8 cellular contexts compared by ENCODE assay signal in the genomic region with DNA sequence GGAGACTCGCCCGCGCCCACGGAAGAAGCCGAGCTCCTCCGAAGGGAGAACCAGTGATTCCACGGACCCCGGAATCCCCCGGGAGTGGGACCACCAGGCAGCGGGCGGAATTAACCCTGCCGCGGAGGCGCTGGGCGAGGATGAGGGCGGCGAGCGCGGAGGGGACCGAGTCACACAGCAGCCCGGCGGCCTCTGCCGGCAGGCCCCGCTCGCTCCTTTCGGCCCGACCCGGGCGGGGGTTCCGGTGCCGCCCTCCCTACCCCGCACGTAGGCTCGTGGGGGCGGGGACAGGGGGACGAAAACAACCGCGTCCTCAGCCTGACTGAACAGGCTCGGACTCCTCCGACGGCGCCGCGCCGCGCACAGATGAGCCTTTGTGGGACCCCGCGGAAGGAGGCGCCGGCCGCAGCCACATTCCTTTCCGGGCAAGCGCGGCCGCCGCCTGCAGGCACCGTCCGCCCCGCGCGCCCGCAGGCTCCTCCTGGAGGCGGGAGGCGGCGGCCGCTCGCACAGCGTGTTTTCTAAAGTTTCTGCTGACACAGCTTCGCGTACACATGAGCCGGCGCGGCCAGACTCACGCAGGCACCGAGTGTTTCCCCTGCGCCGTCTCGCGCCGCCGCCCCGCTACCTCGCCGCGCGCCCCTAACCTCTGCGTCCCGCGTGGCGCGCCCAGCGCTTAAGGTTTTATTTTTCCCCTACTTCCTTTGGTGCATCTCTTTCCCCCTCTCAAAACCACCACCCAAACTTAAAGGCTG.
DNase-seq lines count a peak whose midpoint lies in the region; ATAC-seq, FAIRE-seq and TF ChIP-seq lines count a peak whose summit lies in the region.

No MANE protein-coding gene starts in this region.

- CTCF ChIA-PET in AG04450 (lab: Charles Lee): interaction anchor here (0.5 to 2.5 kb wide), 4 partner anchors 13 to 735 kb away, joined by 3 to 9 read pairs (median 3); no protein-coding TSS in a partner anchor
- CTCF ChIA-PET in WTC11 (lab: Charles Lee): interaction anchor here (0.9 to 1.0 kb wide), 3 partner anchors 24 to 101 kb away, joined by 3 to 4 read pairs (median 3); no protein-coding TSS in a partner anchor

- peaks cover 4% of the 10 kb centered on the region; the same call in 1 of the 2 replicates for H3K9me3 ChIP-seq in AG04450 (ENCODE audit: control insufficient read depth, insufficient read depth, low read length)

- peak; percentile 52 for ATAC-seq in GM18858 (IDR thresholded peaks at IDR 0.05; ENCODE audit: unreplicated experiment)
- peak; percentile 73 for ATAC-seq in HG03064 (IDR thresholded peaks at IDR 0.05; ENCODE audit: low read depth, unreplicated experiment)
- peak; percentile 87 for ATAC-seq in WTC11

- DNase-seq in AG04450 (ENCODE audit: low read depth, low spot score) (peak; percentile 59), NCI-H2171 (lab: John Stamatoyannopoulos, UW) (peak; percentile 79), WTC11 (ENCODE audit: low spot score) (peak; percentile 92), bronchial epithelial cell (ENCODE audit: low read depth) (peak; percentile 83), iris pigment epithelial cell (ENCODE audit: low read depth) (peak; percentile 89)
- peak; percentile 78 to 84 for DNase-seq in stimulated activated CD4-positive, alpha-beta T cell treated with anti-CD3 and anti-CD28 coated beads, Interleukin-12 subunit alpha, Interleukin-12 subunit beta, amount 100 ng/mL, for 24 hours (ENCODE audit: low read depth in 2 of 2)

- no peaks in the 10 kb centered on the region for H3K27me3 Mint-ChIP-seq in WTC11 (ENCODE audit: low read depth)

- peaks cover 8% of the 10 kb centered on the region; the same call in 1 of the 2 replicates for H3K36me3 Mint-ChIP-seq in WTC11

- peak overlapping the region; percentile 93 for H3K4me3 Mint-ChIP-seq in WTC11

- peaks cover 10% of the 10 kb centered on the region for H3K9me3 Mint-ChIP-seq in WTC11

- H3K27ac ChIP-seq in AG04450 (ENCODE audit: low read depth, low read length): peak overlapping the region; percentile 99

- POLR2A ChIA-PET in AG04450 (lab: Yijun Ruan, JAX) (interaction anchor here (0.6 to 1.8 kb wide), 5 partner anchors 12 to 335 kb away, joined by 3 to 6 read pairs (median 4); no protein-coding TSS in a partner anchor), WTC11 (lab: Charles Lee) (interaction anchor here (0.7 to 1.8 kb wide), 7 partner anchors 15 to 148 kb away, joined by 3 to 5 read pairs (median 3); no protein-coding TSS in a partner anchor)

- H3K27me3 ChIP-seq in AG04450 (ENCODE audit: control insufficient read depth, insufficient read depth, low read length) (no peaks in the 10 kb centered on the region), bronchial epithelial cell (ENCODE audit: control insufficient read depth, insufficient read depth, low read length) (no peaks in the 10 kb centered on the region)

- H3K36me3 ChIP-seq in bronchial epithelial cell (ENCODE audit: control insufficient read depth, insufficient read depth, low read length): no peaks in the 10 kb centered on the region

- H3K4me1 Mint-ChIP-seq in WTC11: peaks cover 53% of the 10 kb centered on the region

- FAIRE-seq in bronchial epithelial cell (lab: Jason Lieb, UNC): no peak

- TF ChIP-seq CTCF in AG04450 (IDR thresholded peaks at IDR 0.05; ENCODE audit: low read depth, low read length) (peak; percentile 46), WTC11 (IDR thresholded peaks at IDR 0.05) (no peak), bronchial epithelial cell (IDR thresholded peaks at IDR 0.05; ENCODE audit: insufficient read depth, low read length, severe bottlenecking) (peak; percentile 39)

- H3K4me3 ChIP-seq in AG04450 (ENCODE audit: low read depth, low read length) (peak overlapping the region; percentile 70), bronchial epithelial cell (ENCODE audit: low read depth, low read length) (peak overlapping the region; percentile 84)

- H3K27ac Mint-ChIP-seq in WTC11: peak overlapping the region; percentile 100

TF ChIP-seq in WTC11, 78 proteins besides CTCF, POLR2A, EP300 and RAD21 (continues in another document):
- TF ChIP-seq ZNF671 (CRISPR knock-in tag; IDR thresholded peaks at IDR 0.05) (peak; percentile 77; the same call in 1 of the 2 replicates), MYBL2 (CRISPR knock-in tag; IDR thresholded peaks at IDR 0.05) (peak; percentile 82; the same call in 1 of the 2 replicates), TEAD4 (CRISPR knock-in tag; IDR thresholded peaks at IDR 0.05) (0 out of 2 replicates have a peak, but pooled peaks have one; percentile 18), JUN (CRISPR knock-in tag; IDR thresholded peaks at IDR 0.05) (no peak), MXD4 (CRISPR knock-in tag; IDR thresholded peaks at IDR 0.05; ENCODE audit: borderline replicate concordance) (no peak), IRF1 (CRISPR knock-in tag; IDR thresholded peaks at IDR 0.05) (peak; percentile 48; the same call in 1 of the 2 replicates), NR3C1 (CRISPR knock-in tag; conservative IDR thresholded peaks at IDR 0.05; ENCODE audit: low read depth) (no peak), FOXJ3 (CRISPR knock-in tag; IDR thresholded peaks at IDR 0.05; ENCODE audit: borderline replicate concordance) (no peak), ATF2 (CRISPR knock-in tag; IDR thresholded peaks at IDR 0.05; ENCODE audit: borderline replicate concordance, low read depth) (no peak), HMGA2 (CRISPR knock-in tag; IDR thresholded peaks at IDR 0.05) (no peak), RELA (CRISPR knock-in tag; IDR thresholded peaks at IDR 0.05; ENCODE audit: borderline replicate concordance) (peak; percentile 58; the same call in 1 of the 2 replicates), ELF4 (CRISPR knock-in tag; IDR thresholded peaks at IDR 0.05; ENCODE audit: low read depth) (no peak), FOXP1 (CRISPR knock-in tag; IDR thresholded peaks at IDR 0.05; ENCODE audit: borderline replicate concordance) (peak; percentile 82; the same call in 1 of the 2 replicates), TCF7 (CRISPR knock-in tag; IDR thresholded peaks at IDR 0.05; ENCODE audit: low read depth) (0 out of 2 replicates have a peak, but pooled peaks have one; percentile 19)
- TF ChIP-seq, protein P1, sequence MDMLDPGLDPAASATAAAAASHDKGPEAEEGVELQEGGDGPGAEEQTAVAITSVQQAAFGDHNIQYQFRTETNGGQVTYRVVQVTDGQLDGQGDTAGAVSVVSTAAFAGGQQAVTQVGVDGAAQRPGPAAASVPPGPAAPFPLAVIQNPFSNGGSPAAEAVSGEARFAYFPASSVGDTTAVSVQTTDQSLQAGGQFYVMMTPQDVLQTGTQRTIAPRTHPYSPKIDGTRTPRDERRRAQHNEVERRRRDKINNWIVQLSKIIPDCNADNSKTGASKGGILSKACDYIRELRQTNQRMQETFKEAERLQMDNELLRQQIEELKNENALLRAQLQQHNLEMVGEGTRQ (CRISPR knock-in tag; IDR thresholded peaks at IDR 0.05): no peak
- TF ChIP-seq, protein P2, sequence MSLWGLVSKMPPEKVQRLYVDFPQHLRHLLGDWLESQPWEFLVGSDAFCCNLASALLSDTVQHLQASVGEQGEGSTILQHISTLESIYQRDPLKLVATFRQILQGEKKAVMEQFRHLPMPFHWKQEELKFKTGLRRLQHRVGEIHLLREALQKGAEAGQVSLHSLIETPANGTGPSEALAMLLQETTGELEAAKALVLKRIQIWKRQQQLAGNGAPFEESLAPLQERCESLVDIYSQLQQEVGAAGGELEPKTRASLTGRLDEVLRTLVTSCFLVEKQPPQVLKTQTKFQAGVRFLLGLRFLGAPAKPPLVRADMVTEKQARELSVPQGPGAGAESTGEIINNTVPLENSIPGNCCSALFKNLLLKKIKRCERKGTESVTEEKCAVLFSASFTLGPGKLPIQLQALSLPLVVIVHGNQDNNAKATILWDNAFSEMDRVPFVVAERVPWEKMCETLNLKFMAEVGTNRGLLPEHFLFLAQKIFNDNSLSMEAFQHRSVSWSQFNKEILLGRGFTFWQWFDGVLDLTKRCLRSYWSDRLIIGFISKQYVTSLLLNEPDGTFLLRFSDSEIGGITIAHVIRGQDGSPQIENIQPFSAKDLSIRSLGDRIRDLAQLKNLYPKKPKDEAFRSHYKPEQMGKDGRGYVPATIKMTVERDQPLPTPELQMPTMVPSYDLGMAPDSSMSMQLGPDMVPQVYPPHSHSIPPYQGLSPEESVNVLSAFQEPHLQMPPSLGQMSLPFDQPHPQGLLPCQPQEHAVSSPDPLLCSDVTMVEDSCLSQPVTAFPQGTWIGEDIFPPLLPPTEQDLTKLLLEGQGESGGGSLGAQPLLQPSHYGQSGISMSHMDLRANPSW (CRISPR knock-in tag; conservative IDR thresholded peaks at IDR 0.05; ENCODE audit: low read depth): no peak
- TF ChIP-seq, protein P3, sequence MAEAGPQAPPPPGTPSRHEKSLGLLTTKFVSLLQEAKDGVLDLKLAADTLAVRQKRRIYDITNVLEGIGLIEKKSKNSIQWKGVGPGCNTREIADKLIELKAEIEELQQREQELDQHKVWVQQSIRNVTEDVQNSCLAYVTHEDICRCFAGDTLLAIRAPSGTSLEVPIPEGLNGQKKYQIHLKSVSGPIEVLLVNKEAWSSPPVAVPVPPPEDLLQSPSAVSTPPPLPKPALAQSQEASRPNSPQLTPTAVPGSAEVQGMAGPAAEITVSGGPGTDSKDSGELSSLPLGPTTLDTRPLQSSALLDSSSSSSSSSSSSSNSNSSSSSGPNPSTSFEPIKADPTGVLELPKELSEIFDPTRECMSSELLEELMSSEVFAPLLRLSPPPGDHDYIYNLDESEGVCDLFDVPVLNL (CRISPR knock-in tag; IDR thresholded peaks at IDR 0.05; ENCODE audit: borderline replicate concordance, low read depth): no peak

Comparison
In these comparisons a context has a peak if more than half of its experiments do, and no peak if none do; other contexts are left out.
1. Peak in every context shown above with its lines: DNase-seq, ATAC-seq, H3K4me3 ChIP-seq and H3K27ac ChIP-seq.